Comparison of ENCODE assay signal across 13 cellular contexts in genomic region chr7:37541810-37542443, GRCh38.
DNase-seq lines count a peak whose midpoint lies in the region; ATAC-seq and TF ChIP-seq lines count a peak whose summit lies in the region.
"Had no signal": no experiment of that assay in that cellular context is flagged by ENCODE, and none has a peak within 500 bp of the region (broad histone marks: within the 10 kb centered on the region; RNA-seq: fewer than 3 reads in every experiment).

No MANE protein-coding gene starts in this region.

- DNase-seq in inferior parietal cortex (ENCODE audit: extremely low spot score), result no peak
- no peak for DNase-seq in middle frontal gyrus (ENCODE audit: extremely low spot score, low spot score)
- DNase-seq in body of pancreas, result no peak
- DNase-seq in HFFc6, result no peak
- DNase-seq: NCI-H187 treated with DMSO at 0.1 percent for 48 hours; occipital lobe; stimulated activated CD4-positive, alpha-beta T cell treated with anti-CD3 and anti-CD28 coated beads, Interleukin-12 subunit alpha, Interleukin-12 subunit beta, amount 100 ng/mL, for 4 hours; SW 1271 had no signal

- no peaks in the 10 kb centered on the region for H3K27me3 ChIP-seq in body of pancreas

- ATAC-seq in GM18517 (IDR thresholded peaks at IDR 0.05; ENCODE audit: unreplicated experiment) (peak; percentile 91), GM19468 (IDR thresholded peaks at IDR 0.05; ENCODE audit: extremely low read depth, unreplicated experiment) (peak; percentile 92), HG02852 (IDR thresholded peaks at IDR 0.05; ENCODE audit: unreplicated experiment) (peak; percentile 94), HG03469 (IDR thresholded peaks at IDR 0.05; ENCODE audit: unreplicated experiment) (peak; percentile 84), body of pancreas (no peak)

- H3K36me3 Mint-ChIP-seq in HFFc6 (ENCODE audit: low read depth), result no peaks in the 10 kb centered on the region

- H3K27ac Mint-ChIP-seq in HFFc6, result no peak overlapping the region

- TF ChIP-seq CTCF in body of pancreas (IDR thresholded peaks at IDR 0.05), result no peak
- TF ChIP-seq CTCF in HFFc6 (IDR thresholded peaks at IDR 0.05), result no peak

- H3K4me3 ChIP-seq in body of pancreas, result no peak overlapping the region
- H3K4me3 ChIP-seq: lung had no signal

- H3K4me3 Mint-ChIP-seq in HFFc6, result no peak overlapping the region

- intact Hi-C loops in body of pancreas (cut with DNase I), result no loop called here

- H3K9me3 Mint-ChIP-seq in HFFc6, result peaks cover 65% of the 10 kb centered on the region

- H3K36me3 ChIP-seq in body of pancreas (replicated peaks in 1 of 2; ENCODE audit: insufficient read depth in 1 of 2, low read depth in 2 of 2), result no peaks in the 10 kb centered on the region

- H3K27me3 Mint-ChIP-seq in HFFc6 (ENCODE audit: insufficient read depth), result no peaks in the 10 kb centered on the region

- H3K4me1 ChIP-seq in body of pancreas, result no peaks in the 10 kb centered on the region

- no peaks in the 10 kb centered on the region for H3K9me3 ChIP-seq in body of pancreas

- 75 to 79% methylated on average over 3 of the region's 3 CpGs for WGBS in body of pancreas, 2 donors

- H3K4me1 Mint-ChIP-seq in HFFc6 (ENCODE audit: low read depth), result no peaks in the 10 kb centered on the region

- TF ChIP-seq POLR2A in body of pancreas (IDR thresholded peaks at IDR 0.05), result no peak

- no peak overlapping the region for H3K27ac ChIP-seq in body of pancreas
